ENCODE assay signal across 1 cellular context in the genomic region with DNA sequence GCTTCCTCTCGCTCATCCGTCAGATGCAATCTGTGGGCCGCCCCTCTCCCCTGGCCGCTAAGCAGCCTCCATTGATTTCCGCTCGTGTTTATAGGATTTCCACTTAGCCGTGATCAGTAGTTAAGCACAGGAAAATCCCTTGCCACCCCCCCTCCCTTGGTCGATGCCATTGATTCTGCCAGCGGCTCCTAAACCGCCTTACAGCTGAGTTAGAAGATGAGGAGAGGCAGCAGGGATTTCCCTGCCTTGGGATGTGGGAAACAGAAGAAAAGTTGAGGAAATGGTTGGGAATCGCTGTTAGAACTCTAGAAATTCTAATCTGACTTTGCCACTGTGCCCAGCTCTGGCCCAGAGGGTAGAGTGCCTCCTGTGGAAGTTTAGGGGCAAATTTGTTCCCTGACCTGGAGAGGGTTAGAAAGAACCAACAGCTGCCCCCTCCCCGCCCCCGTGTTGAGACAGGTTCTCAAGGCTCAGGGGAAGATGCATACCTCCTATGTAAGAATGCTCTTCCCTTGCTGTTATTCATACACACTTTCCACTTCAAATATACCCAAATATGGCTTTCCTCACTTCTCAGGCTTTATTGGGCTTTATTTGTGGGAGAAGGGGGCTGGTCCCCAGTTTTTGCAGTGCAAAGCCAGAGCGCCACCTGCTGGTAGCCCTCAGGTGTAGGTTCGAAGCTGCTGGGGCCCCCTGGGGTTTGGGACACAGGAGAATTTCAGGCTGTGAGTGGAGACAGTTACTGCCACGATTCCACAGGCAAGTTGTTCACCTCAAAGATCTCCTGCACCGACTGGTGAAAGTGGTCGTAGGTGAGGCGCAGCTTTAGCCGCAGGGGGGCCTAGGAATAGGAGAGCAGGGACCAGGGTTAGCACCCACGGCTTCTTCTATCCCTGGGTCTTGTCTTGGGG.
TF ChIP-seq lines count a peak whose summit lies in the region.

No MANE protein-coding gene starts in this region.

TF ChIP-seq in endothelial cell of umbilical vein, 7 proteins besides CTCF, POLR2A, EP300 and RAD21 (continued from another document):
- TF ChIP-seq FOS (IDR thresholded peaks at IDR 0.05; ENCODE audit: borderline replicate concordance, insufficient read depth, low read length), result no peak
